Comparison of ENCODE assay signal across 21 cellular contexts in the genomic region with DNA sequence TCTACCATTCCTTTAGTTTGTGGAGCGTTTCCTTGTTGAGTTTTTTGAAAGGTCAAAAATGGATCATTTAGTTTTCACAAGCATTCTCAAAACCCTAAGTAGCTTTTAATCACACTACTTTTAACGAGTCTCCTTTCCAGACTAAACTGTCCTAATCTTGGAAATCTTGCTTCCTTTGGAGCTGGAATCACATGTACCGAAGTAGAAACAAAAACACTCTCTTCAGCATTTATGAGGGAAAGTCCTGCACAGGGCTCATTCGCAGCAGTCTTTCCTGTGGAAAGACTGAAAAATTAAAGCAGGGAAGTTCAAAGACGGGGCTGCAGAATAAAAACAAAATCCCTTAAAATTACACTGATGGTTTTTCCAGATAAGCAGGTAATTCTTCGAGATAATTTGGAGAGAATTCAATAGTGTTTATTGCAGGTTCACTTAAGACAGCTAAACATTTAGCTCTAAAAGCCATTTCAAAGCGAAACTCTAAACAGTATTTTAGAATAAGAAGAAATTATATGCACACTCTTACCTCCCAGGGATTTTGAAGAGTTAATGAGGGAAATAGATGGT.
"Had no signal": no experiment of that assay in that cellular context is flagged by ENCODE, and none has a peak within 500 bp of the region (broad histone marks: within the 10 kb centered on the region; RNA-seq: fewer than 3 reads in every experiment).

No MANE protein-coding gene starts in this region.

- H3K4me3 Mint-ChIP-seq: activated CD4-positive, alpha-beta T cell treated with anti-CD3 and anti-CD28 coated beads, Interleukin-2, amount 10 ng/mL, durations not matched to agents 24 days and 14 days; activated CD8-positive, alpha-beta T cell treated with anti-CD3 and anti-CD28 coated beads for 36 hours; activated naive CD8-positive, alpha-beta T cell treated with anti-CD3 and anti-CD28 coated beads for 36 hours; activated T-helper 17 cell treated with anti-CD3 and anti-CD28 coated beads, Interleukin-2, amount 50 U/mL, for 72 hours; neural crest cell; stimulated activated effector memory CD8-positive, alpha-beta T cell treated with anti-CD3 and anti-CD28 coated beads, Interleukin-12 subunit alpha, Interleukin-12 subunit beta, amount 100 ng/mL, for 72 hours; T-cell had no signal

- FAIRE-seq: colon, keratinocyte had no signal

- H3K9me3 Mint-ChIP-seq: activated CD4-positive, alpha-beta T cell treated with anti-CD3 and anti-CD28 coated beads, Interleukin-2, amount 10 ng/mL, durations not matched to agents 24 days and 14 days; activated T-helper 17 cell treated with anti-CD3 and anti-CD28 coated beads, Interleukin-2, amount 50 U/mL, for 72 hours; stimulated activated effector memory CD8-positive, alpha-beta T cell treated with anti-CD3 and anti-CD28 coated beads, Interleukin-12 subunit alpha, Interleukin-12 subunit beta, amount 100 ng/mL, for 72 hours had no signal

- ATAC-seq: activated CD8-positive, alpha-beta T cell treated with anti-CD3 and anti-CD28 coated beads for 36 hours; activated T-helper 17 cell treated with anti-CD3 and anti-CD28 coated beads, Interleukin-2, amount 50 U/mL, for 72 hours; body of pancreas; lower lobe of right lung; psoas muscle; stimulated activated effector memory CD8-positive, alpha-beta T cell treated with anti-CD3 and anti-CD28 coated beads, Interleukin-12 subunit alpha, Interleukin-12 subunit beta, amount 100 ng/mL, for 72 hours; T-cell had no signal

- DNase-seq: activated CD4-positive, alpha-beta T cell treated with anti-CD3 and anti-CD28 coated beads, Interleukin-2, amount 10 ng/mL, durations not matched to agents 24 days and 14 days; activated CD8-positive, alpha-beta T cell treated with anti-CD3 and anti-CD28 coated beads for 36 hours; activated naive CD4-positive, alpha-beta T cell; activated naive CD8-positive, alpha-beta T cell treated with anti-CD3 and anti-CD28 coated beads for 36 hours; activated T-cell treated with anti-CD3 and anti-CD28 coated beads, Interleukin-2, amount 50 U/mL, for 1 hour; body of pancreas; dorsolateral prefrontal cortex; foreskin melanocyte; glutamatergic neuron; lower lobe of right lung; psoas muscle; right cardiac atrium; stimulated activated CD4-positive, alpha-beta T cell treated with anti-CD3 and anti-CD28 coated beads, Interleukin-4, amount 100 ng/mL, for 1 hour; stomach; T-cell; testis had no signal

- H3K4me1 Mint-ChIP-seq: activated CD4-positive, alpha-beta T cell treated with anti-CD3 and anti-CD28 coated beads, Interleukin-2, amount 10 ng/mL, durations not matched to agents 24 days and 14 days; activated naive CD8-positive, alpha-beta T cell treated with anti-CD3 and anti-CD28 coated beads for 36 hours; activated T-helper 17 cell treated with anti-CD3 and anti-CD28 coated beads, Interleukin-2, amount 50 U/mL, for 72 hours; neural crest cell; stimulated activated effector memory CD8-positive, alpha-beta T cell treated with anti-CD3 and anti-CD28 coated beads, Interleukin-12 subunit alpha, Interleukin-12 subunit beta, amount 100 ng/mL, for 72 hours; T-cell had no signal

- H3K36me3 Mint-ChIP-seq: activated naive CD8-positive, alpha-beta T cell treated with anti-CD3 and anti-CD28 coated beads for 36 hours; stimulated activated effector memory CD8-positive, alpha-beta T cell treated with anti-CD3 and anti-CD28 coated beads, Interleukin-12 subunit alpha, Interleukin-12 subunit beta, amount 100 ng/mL, for 72 hours; T-cell had no signal

- H3K27ac Mint-ChIP-seq: activated CD4-positive, alpha-beta T cell treated with anti-CD3 and anti-CD28 coated beads, Interleukin-2, amount 10 ng/mL, durations not matched to agents 24 days and 14 days; activated CD8-positive, alpha-beta T cell treated with anti-CD3 and anti-CD28 coated beads for 36 hours; activated naive CD8-positive, alpha-beta T cell treated with anti-CD3 and anti-CD28 coated beads for 36 hours; activated T-helper 17 cell treated with anti-CD3 and anti-CD28 coated beads, Interleukin-2, amount 50 U/mL, for 72 hours; stimulated activated effector memory CD8-positive, alpha-beta T cell treated with anti-CD3 and anti-CD28 coated beads, Interleukin-12 subunit alpha, Interleukin-12 subunit beta, amount 100 ng/mL, for 72 hours; T-cell had no signal

- H3K27me3 Mint-ChIP-seq: activated CD4-positive, alpha-beta T cell treated with anti-CD3 and anti-CD28 coated beads, Interleukin-2, amount 10 ng/mL, durations not matched to agents 24 days and 14 days had no signal
